6 cellular contexts compared by ENCODE assay signal in genomic region chr9:33392506-33393130, GRCh38. TPM values are rescaled to one million over a fixed set of nuclear protein-coding genes. Genes with fewer than 3 reads are reported as not detected.
"Had no signal": no experiment of that assay in that cellular context is flagged by ENCODE, and none has a peak within 500 bp of the region (broad histone marks: within the 10 kb centered on the region; RNA-seq: fewer than 3 reads in every experiment).

No MANE protein-coding gene starts in this region.

RNA-seq across cellular contexts. Expression of gene AQP7, which starts 9.8 kb away (rescaled TPM):
- total RNA-seq: activated CD4-positive, alpha-beta T cell treated with anti-CD3 and anti-CD28 coated beads, Interleukin-2, amount 10 ng/mL, durations not matched to agents 24 days and 14 days; activated naive CD4-positive, alpha-beta T cell treated with anti-CD3 and anti-CD28 coated beads for 36 hours; activated naive CD8-positive, alpha-beta T cell treated with anti-CD3 and anti-CD28 coated beads, Interleukin-2, amount 10 ng/mL, durations not matched to agents 7 days and 5 days; activated T-cell treated with anti-CD3 and anti-CD28 coated beads, Interleukin-2, amount 50 U/mL, for 72 hours; bronchial epithelial cell; foreskin keratinocyte had no signal
- polyA plus RNA-seq: foreskin keratinocyte had no signal
